In the genomic region with DNA sequence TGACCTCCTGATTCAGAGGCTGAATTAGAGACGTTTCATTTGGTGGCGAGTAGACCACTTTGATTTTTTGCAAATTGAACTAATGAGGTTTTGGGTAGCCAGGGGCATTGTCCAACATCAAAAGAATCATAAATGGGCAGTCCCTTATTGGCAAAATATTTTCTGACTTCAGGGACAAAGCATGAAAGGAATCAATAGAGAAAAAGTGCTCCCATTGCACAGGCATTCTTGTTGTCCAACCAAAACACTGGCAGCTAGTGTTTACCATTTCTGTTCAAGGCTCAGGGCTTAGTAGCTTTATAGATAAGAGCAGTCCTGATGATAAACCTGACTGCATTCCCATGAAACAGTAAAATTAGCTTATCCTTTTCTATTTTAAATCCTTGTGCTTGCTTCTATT, we compare ENCODE assay signal across 1 cellular context.
TF ChIP-seq lines count a peak whose summit lies in the region.

No MANE protein-coding gene starts in this region.

TF ChIP-seq in HepG2, 621 proteins besides CTCF, POLR2A, EP300 and RAD21 (continued from another document and continues in another):
- TF ChIP-seq JUNB (CRISPR knock-in tag; IDR thresholded peaks at IDR 0.05; ENCODE audit: borderline replicate concordance) (no peak), WIZ (CRISPR knock-in tag; IDR thresholded peaks at IDR 0.05) (no peak), HNF4A (CRISPR knock-in tag; IDR thresholded peaks at IDR 0.05) (peak; percentile 77), ZNF367 (CRISPR knock-in tag; IDR thresholded peaks at IDR 0.05; ENCODE audit: borderline replicate concordance) (no peak), ZNF354B (CRISPR knock-in tag; IDR thresholded peaks at IDR 0.05) (no peak), TGIF2 (CRISPR knock-in tag; IDR thresholded peaks at IDR 0.05) (no peak), FOXK2 (IDR thresholded peaks at IDR 0.05) (no peak), MXI1 (IDR thresholded peaks at IDR 0.05; ENCODE audit: borderline replicate concordance, low read depth, low read length) (no peak), CREM (IDR thresholded peaks at IDR 0.05) (peak; percentile 69), CREM (CRISPR knock-in tag; IDR thresholded peaks at IDR 0.05) (no peak), RFXANK (CRISPR knock-in tag; IDR thresholded peaks at IDR 0.05) (no peak), ZNF292 (CRISPR knock-in tag; IDR thresholded peaks at IDR 0.05; ENCODE audit: borderline replicate concordance, low read depth) (0 out of 2 replicates have a peak, but pooled peaks have one; percentile 68), SSRP1 (CRISPR knock-in tag; IDR thresholded peaks at IDR 0.05) (no peak), ZNF749 (CRISPR knock-in tag; IDR thresholded peaks at IDR 0.05; ENCODE audit: borderline replicate concordance) (no peak), ZNF589 (CRISPR knock-in tag; conservative IDR thresholded peaks at IDR 0.05) (no peak), PCBP2 (optimal IDR thresholded peaks at IDR 0.05; ENCODE audit: low read depth, low read length, poor library complexity, severe bottlenecking) (no peak), JUN (CRISPR knock-in tag; IDR thresholded peaks at IDR 0.05) (no peak; the same call in 1 of the 2 replicates), TBL1XR1 (IDR thresholded peaks at IDR 0.05; ENCODE audit: borderline replicate concordance, low read length, partially characterized antibody) (no peak), RORA (CRISPR knock-in tag; IDR thresholded peaks at IDR 0.05) (no peak), FOXM1 (CRISPR knock-in tag; IDR thresholded peaks at IDR 0.05) (no peak), ZNF556 (CRISPR knock-in tag; IDR thresholded peaks at IDR 0.05; ENCODE audit: borderline replicate concordance) (no peak), ZNF883 (CRISPR knock-in tag; IDR thresholded peaks at IDR 0.05; ENCODE audit: not compliant biosample characterization) (no peak), ZNF282 (IDR thresholded peaks at IDR 0.05; ENCODE audit: partially characterized antibody) (no peak), ZZZ3 (CRISPR knock-in tag; IDR thresholded peaks at IDR 0.05; ENCODE audit: borderline replicate concordance) (no peak), ZNF136 (CRISPR knock-in tag; IDR thresholded peaks at IDR 0.05; ENCODE audit: low read depth) (no peak), MEF2D (CRISPR knock-in tag; IDR thresholded peaks at IDR 0.05) (0 out of 2 replicates have a peak, but pooled peaks have one; percentile 59), MAFG (CRISPR knock-in tag; IDR thresholded peaks at IDR 0.05) (no peak), REPIN1 (CRISPR knock-in tag; IDR thresholded peaks at IDR 0.05; ENCODE audit: borderline replicate concordance, low read depth) (no peak; the same call in 1 of the 2 replicates), IKZF1 (IDR thresholded peaks at IDR 0.05) (no peak), FOXA1 (IDR thresholded peaks at IDR 0.05) (no peak), FOXA1 (CRISPR knock-in tag; IDR thresholded peaks at IDR 0.05) (peak; percentile 70), ZNF782 (CRISPR knock-in tag; IDR thresholded peaks at IDR 0.05; ENCODE audit: borderline replicate concordance) (0 out of 2 replicates have a peak, but pooled peaks have one; percentile 50), FOXJ3 (CRISPR knock-in tag; IDR thresholded peaks at IDR 0.05; ENCODE audit: borderline replicate concordance) (peak; percentile 92; the same call in 1 of the 2 replicates), ZNF746 (CRISPR knock-in tag; IDR thresholded peaks at IDR 0.05) (no peak), KDM5A (IDR thresholded peaks at IDR 0.05; ENCODE audit: borderline replicate concordance, low read length) (no peak)
- TF ChIP-seq, protein P1, sequence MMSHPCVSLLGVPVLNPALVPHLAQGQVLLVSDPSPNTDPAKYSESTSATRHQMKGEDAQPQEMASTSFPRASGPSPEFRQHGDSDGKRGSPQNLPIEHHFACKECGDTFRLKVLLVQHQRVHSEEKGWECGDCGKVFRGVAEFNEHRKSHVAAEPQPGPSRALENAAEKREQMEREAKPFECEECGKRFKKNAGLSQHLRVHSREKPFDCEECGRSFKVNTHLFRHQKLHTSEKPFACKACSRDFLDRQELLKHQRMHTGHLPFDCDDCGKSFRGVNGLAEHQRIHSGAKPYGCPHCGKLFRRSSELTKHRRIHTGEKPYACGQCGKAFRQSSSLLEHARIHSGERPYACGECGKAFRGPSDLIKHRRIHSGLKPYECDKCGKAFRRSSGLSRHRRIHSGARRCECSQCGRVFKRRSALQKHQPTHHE (CRISPR knock-in tag; IDR thresholded peaks at IDR 0.05; ENCODE audit: borderline replicate concordance) = no peak
- TF ChIP-seq, protein P2, sequence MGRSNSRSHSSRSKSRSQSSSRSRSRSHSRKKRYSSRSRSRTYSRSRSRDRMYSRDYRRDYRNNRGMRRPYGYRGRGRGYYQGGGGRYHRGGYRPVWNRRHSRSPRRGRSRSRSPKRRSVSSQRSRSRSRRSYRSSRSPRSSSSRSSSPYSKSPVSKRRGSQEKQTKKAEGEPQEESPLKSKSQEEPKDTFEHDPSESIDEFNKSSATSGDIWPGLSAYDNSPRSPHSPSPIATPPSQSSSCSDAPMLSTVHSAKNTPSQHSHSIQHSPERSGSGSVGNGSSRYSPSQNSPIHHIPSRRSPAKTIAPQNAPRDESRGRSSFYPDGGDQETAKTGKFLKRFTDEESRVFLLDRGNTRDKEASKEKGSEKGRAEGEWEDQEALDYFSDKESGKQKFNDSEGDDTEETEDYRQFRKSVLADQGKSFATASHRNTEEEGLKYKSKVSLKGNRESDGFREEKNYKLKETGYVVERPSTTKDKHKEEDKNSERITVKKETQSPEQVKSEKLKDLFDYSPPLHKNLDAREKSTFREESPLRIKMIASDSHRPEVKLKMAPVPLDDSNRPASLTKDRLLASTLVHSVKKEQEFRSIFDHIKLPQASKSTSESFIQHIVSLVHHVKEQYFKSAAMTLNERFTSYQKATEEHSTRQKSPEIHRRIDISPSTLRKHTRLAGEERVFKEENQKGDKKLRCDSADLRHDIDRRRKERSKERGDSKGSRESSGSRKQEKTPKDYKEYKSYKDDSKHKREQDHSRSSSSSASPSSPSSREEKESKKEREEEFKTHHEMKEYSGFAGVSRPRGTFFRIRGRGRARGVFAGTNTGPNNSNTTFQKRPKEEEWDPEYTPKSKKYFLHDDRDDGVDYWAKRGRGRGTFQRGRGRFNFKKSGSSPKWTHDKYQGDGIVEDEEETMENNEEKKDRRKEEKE (IDR thresholded peaks at IDR 0.05) = no peak
- TF ChIP-seq, protein P3, sequence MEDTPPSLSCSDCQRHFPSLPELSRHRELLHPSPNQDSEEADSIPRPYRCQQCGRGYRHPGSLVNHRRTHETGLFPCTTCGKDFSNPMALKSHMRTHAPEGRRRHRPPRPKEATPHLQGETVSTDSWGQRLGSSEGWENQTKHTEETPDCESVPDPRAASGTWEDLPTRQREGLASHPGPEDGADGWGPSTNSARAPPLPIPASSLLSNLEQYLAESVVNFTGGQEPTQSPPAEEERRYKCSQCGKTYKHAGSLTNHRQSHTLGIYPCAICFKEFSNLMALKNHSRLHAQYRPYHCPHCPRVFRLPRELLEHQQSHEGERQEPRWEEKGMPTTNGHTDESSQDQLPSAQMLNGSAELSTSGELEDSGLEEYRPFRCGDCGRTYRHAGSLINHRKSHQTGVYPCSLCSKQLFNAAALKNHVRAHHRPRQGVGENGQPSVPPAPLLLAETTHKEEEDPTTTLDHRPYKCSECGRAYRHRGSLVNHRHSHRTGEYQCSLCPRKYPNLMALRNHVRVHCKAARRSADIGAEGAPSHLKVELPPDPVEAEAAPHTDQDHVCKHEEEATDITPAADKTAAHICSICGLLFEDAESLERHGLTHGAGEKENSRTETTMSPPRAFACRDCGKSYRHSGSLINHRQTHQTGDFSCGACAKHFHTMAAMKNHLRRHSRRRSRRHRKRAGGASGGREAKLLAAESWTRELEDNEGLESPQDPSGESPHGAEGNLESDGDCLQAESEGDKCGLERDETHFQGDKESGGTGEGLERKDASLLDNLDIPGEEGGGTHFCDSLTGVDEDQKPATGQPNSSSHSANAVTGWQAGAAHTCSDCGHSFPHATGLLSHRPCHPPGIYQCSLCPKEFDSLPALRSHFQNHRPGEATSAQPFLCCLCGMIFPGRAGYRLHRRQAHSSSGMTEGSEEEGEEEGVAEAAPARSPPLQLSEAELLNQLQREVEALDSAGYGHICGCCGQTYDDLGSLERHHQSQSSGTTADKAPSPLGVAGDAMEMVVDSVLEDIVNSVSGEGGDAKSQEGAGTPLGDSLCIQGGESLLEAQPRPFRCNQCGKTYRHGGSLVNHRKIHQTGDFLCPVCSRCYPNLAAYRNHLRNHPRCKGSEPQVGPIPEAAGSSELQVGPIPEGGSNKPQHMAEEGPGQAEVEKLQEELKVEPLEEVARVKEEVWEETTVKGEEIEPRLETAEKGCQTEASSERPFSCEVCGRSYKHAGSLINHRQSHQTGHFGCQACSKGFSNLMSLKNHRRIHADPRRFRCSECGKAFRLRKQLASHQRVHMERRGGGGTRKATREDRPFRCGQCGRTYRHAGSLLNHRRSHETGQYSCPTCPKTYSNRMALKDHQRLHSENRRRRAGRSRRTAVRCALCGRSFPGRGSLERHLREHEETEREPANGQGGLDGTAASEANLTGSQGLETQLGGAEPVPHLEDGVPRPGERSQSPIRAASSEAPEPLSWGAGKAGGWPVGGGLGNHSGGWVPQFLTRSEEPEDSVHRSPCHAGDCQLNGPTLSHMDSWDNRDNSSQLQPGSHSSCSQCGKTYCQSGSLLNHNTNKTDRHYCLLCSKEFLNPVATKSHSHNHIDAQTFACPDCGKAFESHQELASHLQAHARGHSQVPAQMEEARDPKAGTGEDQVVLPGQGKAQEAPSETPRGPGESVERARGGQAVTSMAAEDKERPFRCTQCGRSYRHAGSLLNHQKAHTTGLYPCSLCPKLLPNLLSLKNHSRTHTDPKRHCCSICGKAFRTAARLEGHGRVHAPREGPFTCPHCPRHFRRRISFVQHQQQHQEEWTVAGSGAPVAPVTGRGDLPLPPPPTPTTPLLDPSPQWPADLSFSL (CRISPR knock-in tag; IDR thresholded peaks at IDR 0.05) = no peak
- TF ChIP-seq, protein P4, sequence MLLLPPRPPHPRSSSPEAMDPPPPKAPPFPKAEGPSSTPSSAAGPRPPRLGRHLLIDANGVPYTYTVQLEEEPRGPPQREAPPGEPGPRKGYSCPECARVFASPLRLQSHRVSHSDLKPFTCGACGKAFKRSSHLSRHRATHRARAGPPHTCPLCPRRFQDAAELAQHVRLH (CRISPR knock-in tag; IDR thresholded peaks at IDR 0.05; ENCODE audit: borderline replicate concordance, low read depth) = no peak
- TF ChIP-seq, protein P5, sequence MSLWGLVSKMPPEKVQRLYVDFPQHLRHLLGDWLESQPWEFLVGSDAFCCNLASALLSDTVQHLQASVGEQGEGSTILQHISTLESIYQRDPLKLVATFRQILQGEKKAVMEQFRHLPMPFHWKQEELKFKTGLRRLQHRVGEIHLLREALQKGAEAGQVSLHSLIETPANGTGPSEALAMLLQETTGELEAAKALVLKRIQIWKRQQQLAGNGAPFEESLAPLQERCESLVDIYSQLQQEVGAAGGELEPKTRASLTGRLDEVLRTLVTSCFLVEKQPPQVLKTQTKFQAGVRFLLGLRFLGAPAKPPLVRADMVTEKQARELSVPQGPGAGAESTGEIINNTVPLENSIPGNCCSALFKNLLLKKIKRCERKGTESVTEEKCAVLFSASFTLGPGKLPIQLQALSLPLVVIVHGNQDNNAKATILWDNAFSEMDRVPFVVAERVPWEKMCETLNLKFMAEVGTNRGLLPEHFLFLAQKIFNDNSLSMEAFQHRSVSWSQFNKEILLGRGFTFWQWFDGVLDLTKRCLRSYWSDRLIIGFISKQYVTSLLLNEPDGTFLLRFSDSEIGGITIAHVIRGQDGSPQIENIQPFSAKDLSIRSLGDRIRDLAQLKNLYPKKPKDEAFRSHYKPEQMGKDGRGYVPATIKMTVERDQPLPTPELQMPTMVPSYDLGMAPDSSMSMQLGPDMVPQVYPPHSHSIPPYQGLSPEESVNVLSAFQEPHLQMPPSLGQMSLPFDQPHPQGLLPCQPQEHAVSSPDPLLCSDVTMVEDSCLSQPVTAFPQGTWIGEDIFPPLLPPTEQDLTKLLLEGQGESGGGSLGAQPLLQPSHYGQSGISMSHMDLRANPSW (CRISPR knock-in tag; IDR thresholded peaks at IDR 0.05; ENCODE audit: borderline replicate concordance) = no peak
- TF ChIP-seq, protein P6, sequence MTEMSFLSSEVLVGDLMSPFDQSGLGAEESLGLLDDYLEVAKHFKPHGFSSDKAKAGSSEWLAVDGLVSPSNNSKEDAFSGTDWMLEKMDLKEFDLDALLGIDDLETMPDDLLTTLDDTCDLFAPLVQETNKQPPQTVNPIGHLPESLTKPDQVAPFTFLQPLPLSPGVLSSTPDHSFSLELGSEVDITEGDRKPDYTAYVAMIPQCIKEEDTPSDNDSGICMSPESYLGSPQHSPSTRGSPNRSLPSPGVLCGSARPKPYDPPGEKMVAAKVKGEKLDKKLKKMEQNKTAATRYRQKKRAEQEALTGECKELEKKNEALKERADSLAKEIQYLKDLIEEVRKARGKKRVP (CRISPR knock-in tag; IDR thresholded peaks at IDR 0.05) = no peak
- TF ChIP-seq, protein P7, sequence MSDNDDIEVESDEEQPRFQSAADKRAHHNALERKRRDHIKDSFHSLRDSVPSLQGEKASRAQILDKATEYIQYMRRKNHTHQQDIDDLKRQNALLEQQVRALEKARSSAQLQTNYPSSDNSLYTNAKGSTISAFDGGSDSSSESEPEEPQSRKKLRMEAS (IDR thresholded peaks at IDR 0.05) = no peak
- TF ChIP-seq, protein P8, sequence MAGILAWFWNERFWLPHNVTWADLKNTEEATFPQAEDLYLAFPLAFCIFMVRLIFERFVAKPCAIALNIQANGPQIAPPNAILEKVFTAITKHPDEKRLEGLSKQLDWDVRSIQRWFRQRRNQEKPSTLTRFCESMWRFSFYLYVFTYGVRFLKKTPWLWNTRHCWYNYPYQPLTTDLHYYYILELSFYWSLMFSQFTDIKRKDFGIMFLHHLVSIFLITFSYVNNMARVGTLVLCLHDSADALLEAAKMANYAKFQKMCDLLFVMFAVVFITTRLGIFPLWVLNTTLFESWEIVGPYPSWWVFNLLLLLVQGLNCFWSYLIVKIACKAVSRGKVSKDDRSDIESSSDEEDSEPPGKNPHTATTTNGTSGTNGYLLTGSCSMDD (CRISPR knock-in tag; IDR thresholded peaks at IDR 0.05) = no peak
- TF ChIP-seq, protein P9, sequence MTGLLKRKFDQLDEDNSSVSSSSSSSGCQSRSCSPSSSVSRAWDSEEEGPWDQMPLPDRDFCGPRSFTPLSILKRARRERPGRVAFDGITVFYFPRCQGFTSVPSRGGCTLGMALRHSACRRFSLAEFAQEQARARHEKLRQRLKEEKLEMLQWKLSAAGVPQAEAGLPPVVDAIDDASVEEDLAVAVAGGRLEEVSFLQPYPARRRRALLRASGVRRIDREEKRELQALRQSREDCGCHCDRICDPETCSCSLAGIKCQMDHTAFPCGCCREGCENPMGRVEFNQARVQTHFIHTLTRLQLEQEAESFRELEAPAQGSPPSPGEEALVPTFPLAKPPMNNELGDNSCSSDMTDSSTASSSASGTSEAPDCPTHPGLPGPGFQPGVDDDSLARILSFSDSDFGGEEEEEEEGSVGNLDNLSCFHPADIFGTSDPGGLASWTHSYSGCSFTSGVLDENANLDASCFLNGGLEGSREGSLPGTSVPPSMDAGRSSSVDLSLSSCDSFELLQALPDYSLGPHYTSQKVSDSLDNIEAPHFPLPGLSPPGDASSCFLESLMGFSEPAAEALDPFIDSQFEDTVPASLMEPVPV (CRISPR knock-in tag; IDR thresholded peaks at IDR 0.05) = no peak
